In genomic region chr18:47184419-47185050, GRCh38 we compare ENCODE assay signal across 1 cellular context.
TF ChIP-seq lines count a peak whose summit lies in the region.

No MANE protein-coding gene starts in this region.

TF ChIP-seq in endothelial cell of umbilical vein, 7 proteins besides CTCF, POLR2A, EP300 and RAD21:
- TF ChIP-seq FOS (IDR thresholded peaks at IDR 0.05; ENCODE audit: borderline replicate concordance, insufficient read depth, low read length) (no peak), MAX (IDR thresholded peaks at IDR 0.05; ENCODE audit: insufficient read depth, insufficient read length) (no peak), MYC (IDR thresholded peaks at IDR 0.05; ENCODE audit: low read depth, low read length) (no peak)
